20 cellular contexts compared by ENCODE assay signal in the genomic region with DNA sequence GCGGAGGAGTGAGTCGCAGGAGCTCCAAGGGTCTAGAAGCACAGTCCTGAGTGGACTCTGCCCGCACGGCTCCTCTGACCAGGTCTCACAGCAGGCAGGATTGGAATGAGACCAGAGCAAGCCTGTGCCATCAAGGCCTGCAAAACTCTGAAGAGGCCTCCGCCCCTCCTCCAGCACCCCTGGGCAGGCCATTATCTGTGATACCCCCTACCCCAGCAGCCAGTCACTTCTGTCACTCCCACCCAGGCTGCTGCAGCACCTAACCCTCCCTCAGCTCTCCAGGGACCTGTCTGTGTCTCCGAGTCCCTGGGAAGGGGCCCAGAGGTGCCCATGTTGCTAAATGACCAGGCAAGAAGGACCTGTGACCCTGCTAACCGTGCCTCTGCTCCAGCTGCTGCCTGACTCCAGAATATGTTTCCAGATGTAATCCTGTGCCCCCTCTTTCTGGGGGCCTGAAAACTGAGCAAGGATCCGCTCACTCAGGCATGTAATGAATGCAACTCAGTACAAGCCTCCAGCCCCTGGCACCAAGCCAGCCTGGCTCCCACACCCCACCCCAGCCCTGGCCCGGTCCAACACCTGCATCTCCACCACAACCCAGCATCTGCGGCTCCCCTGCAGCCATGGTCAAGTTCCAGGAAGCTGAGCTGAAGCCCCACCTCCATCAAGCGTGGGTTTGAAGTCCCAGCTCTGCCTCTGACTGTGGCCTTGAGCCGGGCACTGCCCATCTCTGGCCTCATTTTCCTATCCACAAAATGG. TPM values are rescaled to one million over a fixed set of nuclear protein-coding genes. Genes with fewer than 3 reads are reported as not detected.
DNase-seq lines count a peak whose midpoint lies in the region; ATAC-seq, FAIRE-seq and TF ChIP-seq lines count a peak whose summit lies in the region.
"Had no signal": no experiment of that assay in that cellular context is flagged by ENCODE, and none has a peak within 500 bp of the region (broad histone marks: within the 10 kb centered on the region; RNA-seq: fewer than 3 reads in every experiment).

No MANE protein-coding gene starts in this region.

- DNase-seq in DMS 273 treated with DMSO at 0.1 percent for 48 hours (lab: John Stamatoyannopoulos, UW) (peak; percentile 14), NCI-H2171 treated with DMSO at 0.1 percent for 48 hours (lab: John Stamatoyannopoulos, UW) (peak; percentile 62), K562 (ENCODE audit: extremely low read depth in 1 of 4, low spot score in 3 of 4) (no peak), coronary artery (ENCODE audit: low spot score) (no peak), nephron progenitor cell (no peak), activated gamma-delta T cell treated with Interleukin-2 at 50 U/mL for 16 hours (no peak)
- DNase-seq in stimulated activated CD4-positive, alpha-beta T cell treated with anti-CD3 and anti-CD28 coated beads, Interleukin-4, amount 100 ng/mL, for 1 hour, result no peak
- DNase-seq: activated CD4-positive, alpha-beta T cell treated with anti-CD3 and anti-CD28 coated beads, Interleukin-2, amount 50 U/mL, for 1 hour; activated CD8-positive, alpha-beta memory T cell treated with anti-CD3 and anti-CD28 coated beads, Interleukin-2, amount 50 U/mL, for 4 hours; activated effector memory CD4-positive, alpha-beta T cell treated with Interleukin-2 at 50 U/mL for 16 hours; GDM1; HCEC 1CT; naive thymus-derived CD4-positive, alpha-beta T cell; NCI-H2029 treated with DMSO at 0.1 percent for 48 hours; pancreas; stimulated activated naive CD8-positive, alpha-beta T cell treated with anti-CD3 and anti-CD28 coated beads, Interleukin-15, Interleukin-2, amounts not matched to agents 100 U/mL and 50 U/mL, for 24 hours; T-cell had no signal

- H2AFZ ChIP-seq in K562 (ENCODE audit: low read depth, low read length), result no peak overlapping the region

- H3K27me3 Mint-ChIP-seq in nephron progenitor cell (ENCODE audit: low read depth, poor library complexity), result peaks cover 10% of the 10 kb centered on the region

- no peak for TF ChIP-seq POLR2A in K562 (conservative IDR thresholded peaks at IDR 0.05)

- no peak overlapping the region for H3K4me3 Mint-ChIP-seq in nephron progenitor cell
- H3K4me3 Mint-ChIP-seq: naive thymus-derived CD4-positive, alpha-beta T cell; T-cell; type B pancreatic cell had no signal

- no peak for TF ChIP-seq EP300 in K562 (IDR thresholded peaks at IDR 0.05; ENCODE audit: low read length)

- WGBS in K562 (ENCODE audit: insufficient coverage, low coverage, missing lambda C conversion rate), result 1% methylated on average over 12 of the region's 12 CpGs

- H3K9me3 Mint-ChIP-seq in nephron progenitor cell, result no peaks in the 10 kb centered on the region
- H3K9me3 Mint-ChIP-seq: T-cell, type B pancreatic cell had no signal

- CTCF ChIA-PET in K562 (lab: Yijun Ruan, JAX; ENCODE audit: low intra/inter-chr PET ratio), result no interaction called here

- H3K4me1 Mint-ChIP-seq in nephron progenitor cell, result no peaks in the 10 kb centered on the region
- H3K4me1 Mint-ChIP-seq: naive thymus-derived CD4-positive, alpha-beta T cell; T-cell had no signal

- H3K4me1 ChIP-seq in BLaER1, result peaks cover 35% of the 10 kb centered on the region
- peaks cover 0 to 18% of the 10 kb centered on the region in 2 experiments; a peak in 1 of 5 replicates for H3K4me1 ChIP-seq in K562 (replicated peaks in 1 of 2; ENCODE audit: control insufficient read depth in 2 of 2, insufficient read depth in 2 of 2, low read length in 2 of 2)
- H3K4me1 ChIP-seq: pancreas had no signal

- no peak overlapping the region for H3K27ac ChIP-seq in BLaER1
- no peak overlapping the region for H3K27ac ChIP-seq in K562 (ENCODE audit: extremely low read depth, low read depth, low read length)
- no peak overlapping the region for H3K27ac ChIP-seq in coronary artery
- H3K27ac ChIP-seq: pancreas had no signal

- H3K27ac Mint-ChIP-seq in nephron progenitor cell, result no peak overlapping the region
- H3K27ac Mint-ChIP-seq: naive thymus-derived CD4-positive, alpha-beta T cell; T-cell; type B pancreatic cell had no signal

- POLR2A ChIA-PET in K562 (lab: Yijun Ruan, JAX), result interaction anchor here (0.5 to 2.6 kb wide), 6 partner anchors 8 to 1240 kb away, joined by 3 to 11 read pairs (median 4); no protein-coding TSS in a partner anchor

- H4K20me1 ChIP-seq in BLaER1 (peaks cover 35% of the 10 kb centered on the region), K562 (replicated peaks; ENCODE audit: control insufficient read depth, insufficient read depth, low read length) (peaks cover 39% of the 10 kb centered on the region)

- H3K9ac ChIP-seq in BLaER1 (no peak overlapping the region), K562 (ENCODE audit: insufficient read depth in 1 of 2, low read depth in 2 of 2, low read length in 2 of 2) (no peak overlapping the region)

- TF ChIP-seq CTCF in K562 (IDR thresholded peaks at IDR 0.05 in 2 of 3, conservative IDR thresholded peaks at IDR 0.05 in 1 of 3; ENCODE audit: insufficient read depth in 2 of 3, low read depth in 1 of 3, low read length in 3 of 3) (no peak), coronary artery (IDR thresholded peaks at IDR 0.05) (no peak), nephron progenitor cell (IDR thresholded peaks at IDR 0.05) (no peak)

- ATAC-seq in K562, result no peak
- ATAC-seq: naive thymus-derived CD4-positive, alpha-beta T cell; pancreas; stimulated activated naive CD8-positive, alpha-beta T cell treated with anti-CD3 and anti-CD28 coated beads, Interleukin-15, Interleukin-2, amounts not matched to agents 100 U/mL and 50 U/mL, for 24 hours; T-cell had no signal

- H3K27me3 ChIP-seq in BLaER1 (no peaks in the 10 kb centered on the region), K562 (ENCODE audit: control insufficient read depth in 2 of 2, insufficient read depth in 2 of 2, low read length in 2 of 2) (peaks cover 43 to 72% of the 10 kb centered on the region in 2 experiments)
- H3K27me3 ChIP-seq: pancreas had no signal

- H3K36me3 Mint-ChIP-seq in nephron progenitor cell (ENCODE audit: low read depth), result no peaks in the 10 kb centered on the region
- H3K36me3 Mint-ChIP-seq: naive thymus-derived CD4-positive, alpha-beta T cell; T-cell; type B pancreatic cell had no signal

- in situ Hi-C loops in K562 (cut with MboI), result no loop called here

- no peaks in the 10 kb centered on the region for H3K9me3 ChIP-seq in BLaER1
- no peaks in the 10 kb centered on the region for H3K9me3 ChIP-seq in K562 (replicated peaks; ENCODE audit: control insufficient read depth, insufficient read depth, low read depth, low read length)
- H3K9me3 ChIP-seq: pancreas had no signal

- H3K79me2 ChIP-seq in K562 (ENCODE audit: control insufficient read depth, insufficient read depth, low read length), result no peaks in the 10 kb centered on the region

- intact Hi-C loops in K562 (cut with micrococcal nuclease), result no loop called here

- no TSS peak for BruUV-seq in K562 (replicated peaks; lab: Mats Ljungman, UMichigan)

- FAIRE-seq in K562 (lab: Jason Lieb, UNC), result no peak
- FAIRE-seq: islet of Langerhans, pancreas had no signal

- H3K36me3 ChIP-seq in BLaER1 (peaks cover 31% of the 10 kb centered on the region), K562 (ENCODE audit: control insufficient read depth, insufficient read depth, low read length) (no peaks in the 10 kb centered on the region)
- H3K36me3 ChIP-seq: pancreas had no signal

- no peaks in the 10 kb centered on the region for H3K9me1 ChIP-seq in K562 (ENCODE audit: control insufficient read depth, insufficient read depth, low read length)

- H3K4me2 ChIP-seq in BLaER1 (peak overlapping the region; percentile 58), K562 (ENCODE audit: insufficient read depth, low read length) (no peak overlapping the region)

- no peak for TF ChIP-seq RAD21 in K562 (CRISPR knock-in tag; conservative IDR thresholded peaks at IDR 0.05 in 1 of 2, IDR thresholded peaks at IDR 0.05 in 1 of 2)

- H3K4me3 ChIP-seq in BLaER1 (no peak overlapping the region), K562 (no peak overlapping the region), coronary artery (no peak overlapping the region)
- H3K4me3 ChIP-seq: pancreas had no signal

RNA-seq across cellular contexts. Expression of gene COL16A1, which starts 22.1 kb away (rescaled TPM):
- 0.44 TPM in 1 of 2 replicates, not detected in the other for total RNA-seq in K562 (2011; cell fraction: chromatin; rRNA removed; ENCODE audit: low replicate concordance)
- 0.13 and 0.17 TPM in 2 replicates for total RNA-seq in K562 (2011; cell fraction: nucleolus; rRNA removed)
- total RNA-seq in K562 (2011; cell fraction: nucleoplasm; rRNA removed), result not detected in 2 replicates
- total RNA-seq in K562 (2014; rRNA removed) (0.04 TPM in 1 of 2 replicates, not detected in the other), K562 (2014; rRNA removed; fragmentation: Illumina TruSeq; extraction: Trizol) (not detected in 2 replicates), K562 (2015; rRNA removed; fragmentation: Illumina TruSeq; extraction: Trizol) (0.08 TPM in 1 of 2 replicates, not detected in the other), K562 (2021) (0.54 and 0.60 TPM in 2 replicates)
- polyA plus RNA-seq in K562 (2011; rRNA removed) (0.11 TPM in 1 of 2 replicates, not detected in the other), K562 (2014; fragmentation: Illumina TruSeq; extraction: Trizol) (not detected in 2 replicates), K562 (2014; fragmentation: Nextera tagmentation; extraction: Ambion mirVana) (not detected), K562 (2014; rRNA removed) (0.11 TPM in 1 of 2 replicates, not detected in the other)
- polyA plus RNA-seq in K562 (2011; cell fraction: cytosol; rRNA removed), result not detected in 2 replicates
- polyA plus RNA-seq in K562 (2011; cell fraction: nucleus; rRNA removed), result 0.31 and 0.36 TPM in 2 replicates
- 0.37 TPM in 1 of 2 replicates, not detected in the other for polyA plus RNA-seq in K562 (2012)
- polyA minus RNA-seq in K562 (2011; rRNA and poly(A)+ RNA removed), result not detected in 2 replicates
- not detected in 2 replicates for polyA minus RNA-seq in K562 (2011; cell fraction: cytosol; rRNA and poly(A)+ RNA removed)
- polyA minus RNA-seq in K562 (2011; cell fraction: nucleus; rRNA and poly(A)+ RNA removed), result not detected in 2 replicates

RNA-seq across cellular contexts. Expression of gene ADGRB2, which starts 38.2 kb away (rescaled TPM):
- total RNA-seq in K562 (2011; cell fraction: chromatin; rRNA removed; ENCODE audit: low replicate concordance), result 0.42 and 2.8 TPM in 2 replicates
- 1.2 and 2.5 TPM in 2 replicates for total RNA-seq in K562 (2011; cell fraction: nucleolus; rRNA removed)
- 0.31 and 0.44 TPM in 2 replicates for total RNA-seq in K562 (2011; cell fraction: nucleoplasm; rRNA removed)
- total RNA-seq in K562 (2014; rRNA removed), result 0.23 and 0.33 TPM in 2 replicates
- 0.04 TPM in 1 of 2 replicates, not detected in the other for total RNA-seq in K562 (2014; rRNA removed; fragmentation: Illumina TruSeq; extraction: Trizol)
- total RNA-seq in K562 (2015; rRNA removed; fragmentation: Illumina TruSeq; extraction: Trizol), result 0.22 and 0.23 TPM in 2 replicates
- 0.22 and 0.34 TPM in 2 replicates for total RNA-seq in K562 (2021)
- 0.14 and 0.38 TPM in 2 replicates for polyA plus RNA-seq in K562 (2011; rRNA removed)
- 0.27 and 0.35 TPM in 2 replicates for polyA plus RNA-seq in K562 (2011; cell fraction: cytosol; rRNA removed)
- 2.0 and 3.4 TPM in 2 replicates for polyA plus RNA-seq in K562 (2011; cell fraction: nucleus; rRNA removed)
- polyA plus RNA-seq in K562 (2012), result 0.17 and 0.54 TPM in 2 replicates
- 0.07 and 0.11 TPM in 2 replicates for polyA plus RNA-seq in K562 (2014; fragmentation: Illumina TruSeq; extraction: Trizol)
- polyA plus RNA-seq in K562 (2014; fragmentation: Nextera tagmentation; extraction: Ambion mirVana), result not detected
- 0.18 and 0.20 TPM in 2 replicates for polyA plus RNA-seq in K562 (2014; rRNA removed)
- 0.09 and 0.53 TPM in 2 replicates for polyA minus RNA-seq in K562 (2011; rRNA and poly(A)+ RNA removed)
- polyA minus RNA-seq in K562 (2011; cell fraction: cytosol; rRNA and poly(A)+ RNA removed), result 1.2 TPM in 1 of 2 replicates, not detected in the other
- 0.67 and 1.7 TPM in 2 replicates for polyA minus RNA-seq in K562 (2011; cell fraction: nucleus; rRNA and poly(A)+ RNA removed)
- polyA plus RNA-seq: naive thymus-derived CD4-positive, alpha-beta T cell had no signal

Comparison
In these comparisons a context has a peak if more than half of its experiments do, and no peak if none do; other contexts are left out.
1. DNase-seq: peak in DMS 273 treated with DMSO at 0.1 percent for 48 hours (single experiment) and NCI-H2171 treated with DMSO at 0.1 percent for 48 hours (single experiment); none in K562 (0 of 4), stimulated activated CD4-positive, alpha-beta T cell treated with anti-CD3 and anti-CD28 coated beads, Interleukin-4, amount 100 ng/mL, for 1 hour (single experiment), coronary artery (single experiment), nephron progenitor cell (single experiment) and activated gamma-delta T cell treated with Interleukin-2 at 50 U/mL for 16 hours (single experiment).